In genomic region chr15:29115093-29115991, GRCh38 we compare ENCODE assay signal across 1 cellular context.
TF ChIP-seq lines count a peak whose summit lies in the region.

No MANE protein-coding gene starts in this region.

TF ChIP-seq in H1, 55 proteins besides CTCF, POLR2A, EP300 and RAD21 (continued from another document):
- TF ChIP-seq, protein P1, sequence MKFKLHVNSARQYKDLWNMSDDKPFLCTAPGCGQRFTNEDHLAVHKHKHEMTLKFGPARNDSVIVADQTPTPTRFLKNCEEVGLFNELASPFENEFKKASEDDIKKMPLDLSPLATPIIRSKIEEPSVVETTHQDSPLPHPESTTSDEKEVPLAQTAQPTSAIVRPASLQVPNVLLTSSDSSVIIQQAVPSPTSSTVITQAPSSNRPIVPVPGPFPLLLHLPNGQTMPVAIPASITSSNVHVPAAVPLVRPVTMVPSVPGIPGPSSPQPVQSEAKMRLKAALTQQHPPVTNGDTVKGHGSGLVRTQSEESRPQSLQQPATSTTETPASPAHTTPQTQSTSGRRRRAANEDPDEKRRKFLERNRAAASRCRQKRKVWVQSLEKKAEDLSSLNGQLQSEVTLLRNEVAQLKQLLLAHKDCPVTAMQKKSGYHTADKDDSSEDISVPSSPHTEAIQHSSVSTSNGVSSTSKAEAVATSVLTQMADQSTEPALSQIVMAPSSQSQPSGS (IDR thresholded peaks at IDR 0.05; ENCODE audit: low read length), result no peak
- TF ChIP-seq CBX5 (IDR thresholded peaks at IDR 0.05; ENCODE audit: low read depth, low read length) (no peak), NANOG (IDR thresholded peaks at IDR 0.05; ENCODE audit: insufficient read depth, low read depth, low read length, poor library complexity, severe bottlenecking) (peak; percentile 13), RFX5 (IDR thresholded peaks at IDR 0.05; ENCODE audit: borderline replicate concordance, low read depth, low read length) (no peak), MAFK (IDR thresholded peaks at IDR 0.05; ENCODE audit: low read depth, low read length) (no peak), CHD2 (IDR thresholded peaks at IDR 0.05; ENCODE audit: low read length) (no peak), TCF12 (IDR thresholded peaks at IDR 0.05; ENCODE audit: low read depth, low read length) (no peak), ASH2L (IDR thresholded peaks at IDR 0.05; ENCODE audit: low read length) (peak; percentile 54), SP4 (IDR thresholded peaks at IDR 0.05; ENCODE audit: low read length) (no peak), RNF2 (IDR thresholded peaks at IDR 0.05; ENCODE audit: borderline replicate concordance, low read depth, low read length, missing control alignments, poor library complexity, severe bottlenecking) (no peak), BCL11A (IDR thresholded peaks at IDR 0.05; ENCODE audit: low read depth in 2 of 2, low read length in 2 of 2) (no peak), TAF1 (IDR thresholded peaks at IDR 0.05; ENCODE audit: low read depth, low read length) (peak; percentile 21; the same call in 1 of the 2 replicates), CBX8 (IDR thresholded peaks at IDR 0.05; ENCODE audit: borderline replicate concordance, low read depth, low read length) (no peak), SP1 (IDR thresholded peaks at IDR 0.05; ENCODE audit: low read depth, low read length) (no peak), POLR2AphosphoS5 (IDR thresholded peaks at IDR 0.05; ENCODE audit: low read depth, low read length) (peak; percentile 26; the same call in 1 of the 2 replicates), SIN3A (conservative IDR thresholded peaks at IDR 0.05 in 1 of 2, IDR thresholded peaks at IDR 0.05 in 1 of 2; ENCODE audit: low read depth in 1 of 2, low read length in 2 of 2) (no peak; a peak in 1 of 4 replicates), HDAC2 (IDR thresholded peaks at IDR 0.05; ENCODE audit: borderline replicate concordance in 1 of 2, low read depth in 2 of 2, low read length in 2 of 2) (peak in 1 of 2 experiments; percentile 59; a peak in 1 of 4 replicates)
